ENCODE assay signal across 13 cellular contexts in the genomic region with DNA sequence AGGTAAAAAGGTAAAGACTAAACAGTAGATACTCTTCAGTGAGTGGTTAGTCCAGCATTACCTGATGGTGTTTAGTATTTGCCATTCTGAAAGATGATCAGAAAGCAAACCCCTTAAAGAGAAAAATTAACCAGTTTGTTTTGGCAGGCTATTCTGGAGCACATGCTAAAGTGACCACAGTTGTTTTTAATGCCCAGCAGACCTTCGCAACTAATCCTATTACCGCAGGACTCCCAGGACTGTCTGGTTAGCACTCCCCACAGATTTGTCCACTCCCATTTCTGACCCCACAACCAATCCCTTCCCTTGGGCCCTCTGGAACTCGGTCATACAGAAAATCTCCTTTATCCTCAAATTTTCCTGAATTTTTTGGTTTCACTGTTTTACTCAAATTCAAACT.
DNase-seq lines count a peak whose midpoint lies in the region; ATAC-seq and TF ChIP-seq lines count a peak whose summit lies in the region.
"Had no signal": no experiment of that assay in that cellular context is flagged by ENCODE, and none has a peak within 500 bp of the region (broad histone marks: within the 10 kb centered on the region; RNA-seq: fewer than 3 reads in every experiment).

No MANE protein-coding gene starts in this region.

- peaks cover 17% of the 10 kb centered on the region for H3K4me1 ChIP-seq in BE2C
- peaks cover 0 to 11% of the 10 kb centered on the region in 2 donors for H3K4me1 ChIP-seq in adrenal gland (replicated peaks in 1 of 2)

- H3K27me3 ChIP-seq in BE2C (no peaks in the 10 kb centered on the region), adrenal gland (no peaks in the 10 kb centered on the region)

- H3K4me1 Mint-ChIP-seq in osteocyte (ENCODE audit: unreplicated experiment): peaks cover 54% of the 10 kb centered on the region

- ATAC-seq in HG02938 (IDR thresholded peaks at IDR 0.05; ENCODE audit: unreplicated experiment): no peak
- ATAC-seq: K562 had no signal

- 79 to 86% (median 83%) methylated on average over 3 of the region's 3 CpGs for WGBS in adrenal gland, 4 donors

- peak; percentile 52 for DNase-seq in BE2C
- peak; percentile 90 for DNase-seq in RPMI7951 (ENCODE audit: low read depth)
- DNase-seq in fibroblast of villous mesenchyme (ENCODE audit: low read depth): peak; percentile 42
- DNase-seq in osteocyte (ENCODE audit: extremely low spot score, unreplicated experiment): no peak
- no peak for DNase-seq in adrenal gland
- no peak for DNase-seq in Kasumi-1 (lab: John Stamatoyannopoulos, UW)
- no peak for DNase-seq in activated CD4-positive, alpha-beta T cell treated with anti-CD3 and anti-CD28 coated beads, Interleukin-2, amount 50 U/mL, for 48 hours
- DNase-seq: activated T-cell treated with anti-CD3 and anti-CD28 coated beads for 4 hours, AML-193, caudate nucleus, PC-9 had no signal

- peaks cover 7% of the 10 kb centered on the region for H3K36me3 Mint-ChIP-seq in osteocyte (ENCODE audit: unreplicated experiment)

- H3K27ac Mint-ChIP-seq in osteocyte (ENCODE audit: unreplicated experiment): peak overlapping the region; percentile 91

- H3K9me3 ChIP-seq in BE2C (no peaks in the 10 kb centered on the region), adrenal gland (replicated peaks in 1 of 3) (no peaks in the 10 kb centered on the region)

- H3K4me3 ChIP-seq in BE2C (ENCODE audit: low read depth, low read length): no peak overlapping the region; the same call in 1 of the 2 replicates
- no peak overlapping the region for H3K4me3 ChIP-seq in fibroblast of villous mesenchyme (ENCODE audit: low read depth, low read length)
- H3K4me3 ChIP-seq in adrenal gland: no peak overlapping the region
- H3K4me3 ChIP-seq: K562, PC-9 had no signal

- H3K36me3 ChIP-seq in BE2C (no peaks in the 10 kb centered on the region), adrenal gland (replicated peaks in 1 of 2) (no peaks in the 10 kb centered on the region)

- H3K4me3 Mint-ChIP-seq in osteocyte (ENCODE audit: unreplicated experiment): peak overlapping the region; percentile 55

- peak overlapping the region in 2 of 5 donors; percentile 0 to 27 for H3K27ac ChIP-seq in adrenal gland
- H3K27ac ChIP-seq: PC-9 had no signal

- H3K9me3 Mint-ChIP-seq in osteocyte (ENCODE audit: unreplicated experiment): no peaks in the 10 kb centered on the region

- TF ChIP-seq CTCF in BE2C (IDR thresholded peaks at IDR 0.05; ENCODE audit: low read depth, low read length) (no peak), fibroblast of villous mesenchyme (IDR thresholded peaks at IDR 0.05; ENCODE audit: insufficient read depth, low read depth, low read length) (no peak), osteocyte (IDR thresholded peaks at IDR 0.05) (no peak), adrenal gland (IDR thresholded peaks at IDR 0.05) (no peak)

- no peak for TF ChIP-seq POLR2A in adrenal gland (IDR thresholded peaks at IDR 0.05)

- H3K27me3 Mint-ChIP-seq in osteocyte (ENCODE audit: unreplicated experiment): no peaks in the 10 kb centered on the region

- intact Hi-C loops in adrenal gland (cut with DNase I): no loop called here

Comparison
In these comparisons a context has a peak if more than half of its experiments do, and no peak if none do; other contexts are left out.
1. DNase-seq: peak in BE2C (single experiment), RPMI7951 (single experiment) and fibroblast of villous mesenchyme (single experiment); none in osteocyte (single experiment), adrenal gland (0 of 7), Kasumi-1 (0 of 2) and activated CD4-positive, alpha-beta T cell treated with anti-CD3 and anti-CD28 coated beads, Interleukin-2, amount 50 U/mL, for 48 hours (0 of 2).